8 cellular contexts compared by ENCODE assay signal in the genomic region with DNA sequence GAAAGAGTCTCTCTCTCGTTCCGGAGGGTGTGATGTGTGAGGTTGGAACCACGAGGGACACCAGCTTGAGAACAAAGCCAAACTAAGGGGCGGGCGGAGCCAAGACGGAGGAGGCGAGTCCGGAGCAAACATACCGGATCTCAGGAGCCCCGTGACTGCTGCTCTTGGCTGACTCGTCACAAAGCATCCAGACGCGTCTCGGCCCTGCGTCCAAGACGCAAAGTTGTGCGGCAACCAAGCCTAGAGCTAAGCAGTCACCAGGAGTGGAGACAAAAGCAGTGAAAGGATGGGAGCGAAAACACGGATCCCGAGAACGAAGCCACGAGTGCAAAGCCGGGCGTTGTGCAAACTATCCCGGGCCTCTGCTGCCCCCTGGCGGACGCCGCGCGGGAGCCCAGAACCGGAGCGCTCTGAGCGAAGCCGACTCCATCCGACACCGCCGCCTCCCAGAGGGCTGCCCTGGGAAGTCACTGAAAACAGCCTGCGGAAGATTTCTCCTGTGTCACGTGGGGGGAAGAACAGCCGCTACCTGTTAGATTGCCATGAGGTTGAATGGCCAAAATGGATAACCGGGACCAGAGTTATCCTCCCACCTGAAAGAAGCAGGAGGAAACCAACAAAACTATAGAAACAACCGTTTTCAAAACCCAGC. TPM values are rescaled to one million over a fixed set of nuclear protein-coding genes. Genes with fewer than 3 reads are reported as not detected.
DNase-seq lines count a peak whose midpoint lies in the region; ATAC-seq and TF ChIP-seq lines count a peak whose summit lies in the region.

No MANE protein-coding gene starts in this region.

- H3K36me3 ChIP-seq in left ventricle myocardium inferior (no peaks in the 10 kb centered on the region), upper lobe of right lung (no peaks in the 10 kb centered on the region)

- H3K9me3 ChIP-seq in left ventricle myocardium inferior (replicated peaks) = no peaks in the 10 kb centered on the region
- no peaks in the 10 kb centered on the region for H3K9me3 ChIP-seq in upper lobe of right lung

- peaks cover 29% of the 10 kb centered on the region for H3K27me3 ChIP-seq in left ventricle myocardium inferior (ENCODE audit: low read depth)
- no peaks in the 10 kb centered on the region for H3K27me3 ChIP-seq in upper lobe of right lung

- TF ChIP-seq CTCF in NB4 (IDR thresholded peaks at IDR 0.05; ENCODE audit: low read depth, low read length) = peak; percentile 90
- TF ChIP-seq CTCF in left ventricle myocardium inferior (IDR thresholded peaks at IDR 0.05; ENCODE audit: borderline replicate concordance) = peak; percentile 96
- TF ChIP-seq CTCF in progenitor cell of endocrine pancreas (IDR thresholded peaks at IDR 0.05; ENCODE audit: unreplicated experiment) = peak; percentile 98
- TF ChIP-seq CTCF in upper lobe of right lung (IDR thresholded peaks at IDR 0.05) = peak; percentile 97

- ATAC-seq in HG02571 (IDR thresholded peaks at IDR 0.05; ENCODE audit: unreplicated experiment) = peak; percentile 83
- ATAC-seq in upper lobe of right lung = peak; percentile 98

- H3K27me3 Mint-ChIP-seq in progenitor cell of endocrine pancreas = peaks cover 41% of the 10 kb centered on the region

- H3K9me3 Mint-ChIP-seq in progenitor cell of endocrine pancreas (ENCODE audit: low read depth) = no peaks in the 10 kb centered on the region

- H3K27ac ChIP-seq in left ventricle myocardium inferior (replicated peaks) (peak overlapping the region; percentile 75), upper lobe of right lung (no peak overlapping the region)

- H3K4me3 ChIP-seq in NB4 (ENCODE audit: low read depth, low read length) = peak overlapping the region; percentile 42
- H3K4me3 ChIP-seq in left ventricle myocardium inferior = peak overlapping the region; percentile 71
- H3K4me3 ChIP-seq in upper lobe of right lung = peak overlapping the region; percentile 51

- peak; percentile 74 for DNase-seq in GM04504 (ENCODE audit: low read depth)
- peak; percentile 82 for DNase-seq in NB4 (ENCODE audit: low read depth)
- peak; percentile 55 to 74 (median 62) for DNase-seq in T-helper 1 cell
- DNase-seq in amniotic stem cell (lab: John Stamatoyannopoulos, UW) = peak; percentile 70
- peak; percentile 92 for DNase-seq in left ventricle myocardium inferior
- peak; percentile 97 for DNase-seq in progenitor cell of endocrine pancreas (ENCODE audit: low spot score, unreplicated experiment)
- peak; percentile 95 for DNase-seq in upper lobe of right lung

- H3K4me1 ChIP-seq in left ventricle myocardium inferior = peaks cover 32% of the 10 kb centered on the region
- peaks cover 7% of the 10 kb centered on the region for H3K4me1 ChIP-seq in upper lobe of right lung

- peak overlapping the region; percentile 97 for H3K27ac Mint-ChIP-seq in progenitor cell of endocrine pancreas

- H3K4me3 Mint-ChIP-seq in progenitor cell of endocrine pancreas (ENCODE audit: low read depth) = peak overlapping the region; percentile 84

- no peaks in the 10 kb centered on the region for H3K36me3 Mint-ChIP-seq in progenitor cell of endocrine pancreas (ENCODE audit: insufficient read depth)

- no peak for TF ChIP-seq POLR2A in NB4 (IDR thresholded peaks at IDR 0.05; ENCODE audit: extremely low read depth, insufficient read length)

- intact Hi-C loops in left ventricle myocardium inferior (cut with micrococcal nuclease) (loop anchor here (5.0 kb wide), 1 partner anchor 1192 kb away; no protein-coding TSS in a partner anchor), upper lobe of right lung (cut with DNase I) (no loop called here)

- H3K4me1 Mint-ChIP-seq in progenitor cell of endocrine pancreas (ENCODE audit: low read depth) = peaks cover 11% of the 10 kb centered on the region

RNA-seq across cellular contexts. Expression of a gene that starts 46.4 kb away (rescaled TPM):
- total RNA-seq in left ventricle myocardium inferior = not detected
- total RNA-seq in progenitor cell of endocrine pancreas = 0.93 and 1.5 TPM in 2 replicates
- not detected for total RNA-seq in upper lobe of right lung
